In genomic region chr9:19630762-19631161, GRCh38 we compare ENCODE assay signal across 17 cellular contexts.
"Had no signal": no experiment of that assay in that cellular context is flagged by ENCODE, and none has a peak within 500 bp of the region (broad histone marks: within the 10 kb centered on the region; RNA-seq: fewer than 3 reads in every experiment).

No MANE protein-coding gene starts in this region.

- H3K4me3 Mint-ChIP-seq: activated B cell treated with CpG ODN at 0.5 μM for 24 hours; activated CD4-positive, alpha-beta memory T cell treated with anti-CD3 and anti-CD28 coated beads, Interleukin-2, amount 10 ng/mL, durations not matched to agents 7 days and 5 days; activated CD8-positive, alpha-beta memory T cell treated with anti-CD3 and anti-CD28 coated beads, Interleukin-2, amount 10 ng/mL, durations not matched to agents 7 days and 5 days; activated naive CD8-positive, alpha-beta T cell treated with anti-CD3 and anti-CD28 coated beads for 36 hours; dendritic cell treated with granulocyte-macrophage colony-stimulating factor and Interleukin-4, amounts not matched to agents 40 ng/mL and 50 ng/mL, for 4 days; memory B cell; naive thymus-derived CD4-positive, alpha-beta T cell; stimulated activated naive CD8-positive, alpha-beta T cell treated with anti-CD3 and anti-CD28 coated beads, Interleukin-15, amount 100 ng/mL, for 72 hours; type B pancreatic cell had no signal

- H3K36me3 Mint-ChIP-seq: activated CD8-positive, alpha-beta memory T cell treated with anti-CD3 and anti-CD28 coated beads, Interleukin-2, amount 10 ng/mL, durations not matched to agents 7 days and 5 days; activated naive CD8-positive, alpha-beta T cell treated with anti-CD3 and anti-CD28 coated beads for 36 hours; memory B cell; naive thymus-derived CD4-positive, alpha-beta T cell; type B pancreatic cell had no signal

- ATAC-seq: activated CD8-positive, alpha-beta memory T cell treated with anti-CD3 and anti-CD28 coated beads, Interleukin-2, amount 10 ng/mL, durations not matched to agents 7 days and 5 days; naive thymus-derived CD4-positive, alpha-beta T cell; sciatic nerve; stimulated activated naive CD8-positive, alpha-beta T cell treated with anti-CD3 and anti-CD28 coated beads, Interleukin-15, amount 100 ng/mL, for 72 hours had no signal

- H3K9me3 ChIP-seq: esophagus squamous epithelium, ovary had no signal

- H3K27ac Mint-ChIP-seq: activated B cell treated with CpG ODN at 0.5 μM for 24 hours; activated CD4-positive, alpha-beta memory T cell treated with anti-CD3 and anti-CD28 coated beads, Interleukin-2, amount 10 ng/mL, durations not matched to agents 7 days and 5 days; activated CD8-positive, alpha-beta memory T cell treated with anti-CD3 and anti-CD28 coated beads, Interleukin-2, amount 10 ng/mL, durations not matched to agents 7 days and 5 days; activated naive CD8-positive, alpha-beta T cell treated with anti-CD3 and anti-CD28 coated beads for 36 hours; dendritic cell treated with granulocyte-macrophage colony-stimulating factor and Interleukin-4, amounts not matched to agents 40 ng/mL and 50 ng/mL, for 4 days; memory B cell; naive thymus-derived CD4-positive, alpha-beta T cell; stimulated activated naive CD8-positive, alpha-beta T cell treated with anti-CD3 and anti-CD28 coated beads, Interleukin-15, amount 100 ng/mL, for 72 hours; type B pancreatic cell had no signal

- H3K27me3 ChIP-seq: esophagus squamous epithelium, ovary had no signal

- H3K9me3 Mint-ChIP-seq: activated B cell treated with CpG ODN at 0.5 μM for 24 hours; activated CD4-positive, alpha-beta memory T cell treated with anti-CD3 and anti-CD28 coated beads, Interleukin-2, amount 10 ng/mL, durations not matched to agents 7 days and 5 days; activated naive CD8-positive, alpha-beta T cell treated with anti-CD3 and anti-CD28 coated beads for 36 hours; dendritic cell treated with granulocyte-macrophage colony-stimulating factor and Interleukin-4, amounts not matched to agents 40 ng/mL and 50 ng/mL, for 4 days; memory B cell; stimulated activated naive CD8-positive, alpha-beta T cell treated with anti-CD3 and anti-CD28 coated beads, Interleukin-15, amount 100 ng/mL, for 72 hours; type B pancreatic cell had no signal

- H3K4me1 Mint-ChIP-seq: activated B cell treated with CpG ODN at 0.5 μM for 24 hours; activated CD4-positive, alpha-beta memory T cell treated with anti-CD3 and anti-CD28 coated beads, Interleukin-2, amount 10 ng/mL, durations not matched to agents 7 days and 5 days; activated CD8-positive, alpha-beta memory T cell treated with anti-CD3 and anti-CD28 coated beads, Interleukin-2, amount 10 ng/mL, durations not matched to agents 7 days and 5 days; activated naive CD8-positive, alpha-beta T cell treated with anti-CD3 and anti-CD28 coated beads for 36 hours; memory B cell; naive thymus-derived CD4-positive, alpha-beta T cell; stimulated activated naive CD8-positive, alpha-beta T cell treated with anti-CD3 and anti-CD28 coated beads, Interleukin-15, amount 100 ng/mL, for 72 hours had no signal

- H3K4me2 ChIP-seq: smooth muscle cell had no signal

- H3K4me1 ChIP-seq: esophagus squamous epithelium had no signal

- H3K4me3 ChIP-seq: esophagus squamous epithelium, ovary, smooth muscle cell had no signal

- H3K27ac ChIP-seq: esophagus squamous epithelium, ovary had no signal

- H3K27me3 Mint-ChIP-seq: activated B cell treated with CpG ODN at 0.5 μM for 24 hours; dendritic cell treated with granulocyte-macrophage colony-stimulating factor and Interleukin-4, amounts not matched to agents 40 ng/mL and 50 ng/mL, for 4 days; memory B cell; type B pancreatic cell had no signal

- H3K36me3 ChIP-seq: esophagus squamous epithelium, ovary had no signal

- DNase-seq: activated B cell treated with CpG ODN at 0.5 μM for 24 hours; activated CD4-positive, alpha-beta memory T cell treated with anti-CD3 and anti-CD28 coated beads, Interleukin-2, amount 10 ng/mL, durations not matched to agents 7 days and 5 days; activated CD4-positive, alpha-beta T cell treated with anti-CD3 and anti-CD28 coated beads for 48 hours; activated CD8-positive, alpha-beta memory T cell treated with anti-CD3 and anti-CD28 coated beads, Interleukin-2, amount 10 ng/mL, durations not matched to agents 7 days and 5 days; activated naive CD8-positive, alpha-beta T cell treated with anti-CD3 and anti-CD28 coated beads for 36 hours; amniotic stem cell; effector memory CD4-positive, alpha-beta T cell; esophagus squamous epithelium; naive thymus-derived CD4-positive, alpha-beta T cell; ovary; stimulated activated CD4-positive, alpha-beta T cell treated with anti-CD3 and anti-CD28 coated beads, Interleukin-4, amount 100 ng/mL, for 1 hour; stimulated activated naive CD8-positive, alpha-beta T cell treated with anti-CD3 and anti-CD28 coated beads, Interleukin-15, amount 100 ng/mL, for 72 hours had no signal
